Comparison of ENCODE assay signal across 20 cellular contexts in the genomic region with DNA sequence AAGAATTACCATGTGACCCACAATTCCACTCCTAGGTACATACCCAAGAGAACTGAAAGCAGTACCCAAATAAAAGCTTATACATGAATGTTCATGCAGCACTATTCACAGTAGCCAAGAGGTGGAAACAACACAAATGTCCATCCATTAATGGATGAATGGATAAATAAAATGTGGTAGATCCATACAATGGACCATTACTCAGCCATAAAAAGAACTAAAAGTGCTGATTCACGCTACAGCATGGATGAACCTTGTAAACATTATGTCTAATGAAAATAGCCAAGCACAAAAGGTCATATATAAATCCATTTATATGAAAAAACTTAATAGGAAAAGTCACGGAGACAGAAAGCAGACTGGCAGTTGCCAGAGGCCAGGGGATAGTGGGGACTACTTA.
"Had no signal": no experiment of that assay in that cellular context is flagged by ENCODE, and none has a peak within 500 bp of the region (broad histone marks: within the 10 kb centered on the region; RNA-seq: fewer than 3 reads in every experiment).

No MANE protein-coding gene starts in this region.

- H3K27me3 ChIP-seq: SJSA1, upper lobe of right lung had no signal

- H3K4me3 ChIP-seq: SJSA1, upper lobe of right lung had no signal

- H3K9me3 ChIP-seq: SJSA1, upper lobe of right lung had no signal

- H3K9me3 Mint-ChIP-seq: activated B cell treated with CpG ODN at 0.5 μM for 24 hours; activated CD4-positive, alpha-beta memory T cell treated with anti-CD3 and anti-CD28 coated beads, Interleukin-2, amount 10 ng/mL, durations not matched to agents 7 days and 5 days; activated naive CD4-positive, alpha-beta T cell treated with anti-CD3 and anti-CD28 coated beads for 36 hours; activated naive CD8-positive, alpha-beta T cell treated with anti-CD3 and anti-CD28 coated beads, Interleukin-2, amount 50 U/mL, for 24 hours; activated T-helper 2 cell treated with anti-CD3 and anti-CD28 coated beads, Interferon-gamma antibody, Interleukin-2, Interleukin-4, amounts not matched to agents 10 μg/mL and 5 μg/mL and 100 μg/mL, durations not matched to agents 14 hours and 24 hours and 36 hours; dendritic cell treated with granulocyte-macrophage colony-stimulating factor and Interleukin-4, amounts not matched to agents 40 ng/mL and 50 ng/mL, for 4 days; T-helper 2 cell treated with Interferon-gamma antibody and Interleukin-4, amounts not matched to agents 5 μg/mL and 100 μg/mL, for 36 hours had no signal

- H3K27ac ChIP-seq: SJSA1 had no signal

- H3K36me3 ChIP-seq: SJSA1, upper lobe of right lung had no signal

- ATAC-seq: activated CD8-positive, alpha-beta memory T cell treated with anti-CD3 and anti-CD28 coated beads, Interleukin-2, amount 10 ng/mL, durations not matched to agents 7 days and 5 days; activated naive CD8-positive, alpha-beta T cell treated with anti-CD3 and anti-CD28 coated beads, Interleukin-2, amount 50 U/mL, for 24 hours; stimulated activated naive CD8-positive, alpha-beta T cell treated with anti-CD3 and anti-CD28 coated beads, Interleukin-15, Interleukin-2, amounts not matched to agents 100 U/mL and 50 U/mL, for 24 hours; upper lobe of right lung had no signal

- H3K4me1 Mint-ChIP-seq: activated B cell treated with CpG ODN at 0.5 μM for 24 hours; activated CD4-positive, alpha-beta memory T cell treated with anti-CD3 and anti-CD28 coated beads, Interleukin-2, amount 10 ng/mL, durations not matched to agents 7 days and 5 days; activated CD8-positive, alpha-beta memory T cell treated with anti-CD3 and anti-CD28 coated beads, Interleukin-2, amount 10 ng/mL, durations not matched to agents 7 days and 5 days; activated naive CD8-positive, alpha-beta T cell treated with anti-CD3 and anti-CD28 coated beads, Interleukin-2, amount 50 U/mL, for 24 hours had no signal

- DNase-seq: activated B cell treated with CpG ODN at 0.5 μM for 24 hours; activated CD4-positive, alpha-beta memory T cell treated with anti-CD3 and anti-CD28 coated beads, Interleukin-2, amount 10 ng/mL, durations not matched to agents 7 days and 5 days; activated CD4-positive, alpha-beta T cell treated with anti-CD3 and anti-CD28 coated beads for 4 hours; activated CD8-positive, alpha-beta memory T cell treated with anti-CD3 and anti-CD28 coated beads, Interleukin-2, amount 10 ng/mL, durations not matched to agents 7 days and 5 days; activated naive CD4-positive, alpha-beta T cell treated with anti-CD3 and anti-CD28 coated beads for 36 hours; activated naive CD8-positive, alpha-beta T cell treated with anti-CD3 and anti-CD28 coated beads, Interleukin-2, amount 50 U/mL, for 24 hours; anterior cingulate cortex; cerebellar nuclear complex; effector CD8-positive, alpha-beta T cell; mesendoderm; occipital lobe; stimulated activated CD4-positive, alpha-beta T cell treated with anti-CD3 and anti-CD28 coated beads, Interleukin-2, amount 100 ng/mL, for 24 hours; stimulated activated naive CD8-positive, alpha-beta T cell treated with anti-CD3 and anti-CD28 coated beads, Interleukin-15, Interleukin-2, amounts not matched to agents 100 U/mL and 50 U/mL, for 24 hours; upper lobe of right lung had no signal

- H3K27me3 Mint-ChIP-seq: activated B cell treated with CpG ODN at 0.5 μM for 24 hours; activated CD4-positive, alpha-beta memory T cell treated with anti-CD3 and anti-CD28 coated beads, Interleukin-2, amount 10 ng/mL, durations not matched to agents 7 days and 5 days; activated CD8-positive, alpha-beta memory T cell treated with anti-CD3 and anti-CD28 coated beads, Interleukin-2, amount 10 ng/mL, durations not matched to agents 7 days and 5 days; activated naive CD8-positive, alpha-beta T cell treated with anti-CD3 and anti-CD28 coated beads, Interleukin-2, amount 50 U/mL, for 24 hours; dendritic cell treated with granulocyte-macrophage colony-stimulating factor and Interleukin-4, amounts not matched to agents 40 ng/mL and 50 ng/mL, for 4 days had no signal

- FAIRE-seq: bronchial epithelial cell, TTC549 had no signal

- H3K36me3 Mint-ChIP-seq: activated CD8-positive, alpha-beta memory T cell treated with anti-CD3 and anti-CD28 coated beads, Interleukin-2, amount 10 ng/mL, durations not matched to agents 7 days and 5 days had no signal

- H3K4me3 Mint-ChIP-seq: activated B cell treated with CpG ODN at 0.5 μM for 24 hours; activated CD4-positive, alpha-beta memory T cell treated with anti-CD3 and anti-CD28 coated beads, Interleukin-2, amount 10 ng/mL, durations not matched to agents 7 days and 5 days; activated CD8-positive, alpha-beta memory T cell treated with anti-CD3 and anti-CD28 coated beads, Interleukin-2, amount 10 ng/mL, durations not matched to agents 7 days and 5 days; activated naive CD4-positive, alpha-beta T cell treated with anti-CD3 and anti-CD28 coated beads for 36 hours; activated naive CD8-positive, alpha-beta T cell treated with anti-CD3 and anti-CD28 coated beads, Interleukin-2, amount 50 U/mL, for 24 hours; dendritic cell treated with granulocyte-macrophage colony-stimulating factor and Interleukin-4, amounts not matched to agents 40 ng/mL and 50 ng/mL, for 4 days; T-helper 2 cell treated with Interferon-gamma antibody and Interleukin-4, amounts not matched to agents 5 μg/mL and 100 μg/mL, for 36 hours had no signal

- H3K27ac Mint-ChIP-seq: activated B cell treated with CpG ODN at 0.5 μM for 24 hours; activated CD4-positive, alpha-beta memory T cell treated with anti-CD3 and anti-CD28 coated beads, Interleukin-2, amount 10 ng/mL, durations not matched to agents 7 days and 5 days; activated CD8-positive, alpha-beta memory T cell treated with anti-CD3 and anti-CD28 coated beads, Interleukin-2, amount 10 ng/mL, durations not matched to agents 7 days and 5 days; activated naive CD4-positive, alpha-beta T cell treated with anti-CD3 and anti-CD28 coated beads for 36 hours; activated naive CD8-positive, alpha-beta T cell treated with anti-CD3 and anti-CD28 coated beads, Interleukin-2, amount 50 U/mL, for 24 hours; activated T-helper 2 cell treated with anti-CD3 and anti-CD28 coated beads, Interferon-gamma antibody, Interleukin-2, Interleukin-4, amounts not matched to agents 10 μg/mL and 5 μg/mL and 100 μg/mL, durations not matched to agents 14 hours and 24 hours and 36 hours; dendritic cell treated with granulocyte-macrophage colony-stimulating factor and Interleukin-4, amounts not matched to agents 40 ng/mL and 50 ng/mL, for 4 days; T-helper 2 cell treated with Interferon-gamma antibody and Interleukin-4, amounts not matched to agents 5 μg/mL and 100 μg/mL, for 36 hours had no signal
